In the genomic region with DNA sequence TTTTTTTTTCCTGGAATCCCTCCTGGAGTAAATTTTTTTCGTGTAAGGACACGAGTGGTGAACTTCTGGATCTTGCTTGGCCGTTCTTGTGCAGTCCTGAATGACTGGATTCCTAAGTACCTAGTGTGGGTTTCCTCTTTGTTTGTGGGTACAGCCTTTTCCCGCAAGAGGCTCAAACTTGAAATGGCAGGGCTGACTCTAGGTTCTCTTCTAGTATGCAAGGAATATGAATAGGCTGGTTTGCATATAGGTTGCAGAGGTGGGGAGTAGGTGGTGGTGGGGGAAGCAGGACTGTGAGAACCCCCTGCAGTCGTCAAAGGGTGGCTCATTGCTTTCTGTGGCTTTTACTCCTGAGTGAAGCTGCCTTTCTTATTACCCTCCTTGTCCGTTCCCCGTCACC, we compare ENCODE assay signal across 1 cellular context.
TF ChIP-seq lines count a peak whose summit lies in the region.

No MANE protein-coding gene starts in this region.

TF ChIP-seq in H1, 55 proteins besides CTCF, POLR2A, EP300 and RAD21:
- TF ChIP-seq SRF (IDR thresholded peaks at IDR 0.05; ENCODE audit: low read depth, low read length), result no peak
- TF ChIP-seq, protein P1, sequence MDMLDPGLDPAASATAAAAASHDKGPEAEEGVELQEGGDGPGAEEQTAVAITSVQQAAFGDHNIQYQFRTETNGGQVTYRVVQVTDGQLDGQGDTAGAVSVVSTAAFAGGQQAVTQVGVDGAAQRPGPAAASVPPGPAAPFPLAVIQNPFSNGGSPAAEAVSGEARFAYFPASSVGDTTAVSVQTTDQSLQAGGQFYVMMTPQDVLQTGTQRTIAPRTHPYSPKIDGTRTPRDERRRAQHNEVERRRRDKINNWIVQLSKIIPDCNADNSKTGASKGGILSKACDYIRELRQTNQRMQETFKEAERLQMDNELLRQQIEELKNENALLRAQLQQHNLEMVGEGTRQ (IDR thresholded peaks at IDR 0.05; ENCODE audit: low read length), result no peak
- TF ChIP-seq YY1 (IDR thresholded peaks at IDR 0.05; ENCODE audit: low read depth, low read length), result no peak
- TF ChIP-seq RBBP5 (IDR thresholded peaks at IDR 0.05; ENCODE audit: borderline replicate concordance, low read depth, low read length), result no peak
- TF ChIP-seq SP4 (IDR thresholded peaks at IDR 0.05; ENCODE audit: low read length), result no peak
- TF ChIP-seq KDM1A (IDR thresholded peaks at IDR 0.05; ENCODE audit: borderline replicate concordance, low read length), result no peak
- TF ChIP-seq PHF8 (conservative IDR thresholded peaks at IDR 0.05; ENCODE audit: low read depth, low read length), result no peak
- TF ChIP-seq BACH1 (IDR thresholded peaks at IDR 0.05; ENCODE audit: low read length), result no peak
- no peak for TF ChIP-seq POU5F1 (IDR thresholded peaks at IDR 0.05; ENCODE audit: low read depth, low read length)
- no peak for TF ChIP-seq JUN (IDR thresholded peaks at IDR 0.05; ENCODE audit: low read depth, low read length)
- TF ChIP-seq ZNF274 (IDR thresholded peaks at IDR 0.05; ENCODE audit: borderline replicate concordance, extremely low read depth, low read length), result no peak
- no peak for TF ChIP-seq SIX5 (IDR thresholded peaks at IDR 0.05; ENCODE audit: low read depth, low read length)
- no peak for TF ChIP-seq HDAC6 (IDR thresholded peaks at IDR 0.05; ENCODE audit: low read depth, low read length)
TF ChIP-seq in H1: peak in this region for 0.
